In the genomic region with DNA sequence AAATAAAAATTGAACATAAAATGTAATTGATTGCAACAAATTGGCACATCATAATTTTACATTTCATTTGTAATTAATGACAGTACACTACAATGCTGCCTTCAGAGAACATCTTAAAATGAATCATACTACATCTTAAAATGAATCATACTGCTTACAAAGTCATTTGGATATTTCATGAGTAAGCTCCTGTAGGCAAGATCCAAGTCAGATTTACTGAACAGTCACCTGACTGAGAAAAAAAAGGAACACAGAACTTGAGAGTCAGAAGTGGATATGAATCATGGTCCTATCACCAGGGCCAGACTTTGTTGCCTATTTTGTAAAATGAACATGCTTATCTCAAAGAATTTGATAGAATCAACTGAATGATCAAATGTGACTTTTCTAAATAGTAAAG, we compare ENCODE assay signal across 1 cellular context.
TF ChIP-seq lines count a peak whose summit lies in the region.

No MANE protein-coding gene starts in this region.

TF ChIP-seq in GM23338, 12 proteins besides CTCF, POLR2A, EP300 and RAD21 (continued from another document):
- TF ChIP-seq, protein P1, sequence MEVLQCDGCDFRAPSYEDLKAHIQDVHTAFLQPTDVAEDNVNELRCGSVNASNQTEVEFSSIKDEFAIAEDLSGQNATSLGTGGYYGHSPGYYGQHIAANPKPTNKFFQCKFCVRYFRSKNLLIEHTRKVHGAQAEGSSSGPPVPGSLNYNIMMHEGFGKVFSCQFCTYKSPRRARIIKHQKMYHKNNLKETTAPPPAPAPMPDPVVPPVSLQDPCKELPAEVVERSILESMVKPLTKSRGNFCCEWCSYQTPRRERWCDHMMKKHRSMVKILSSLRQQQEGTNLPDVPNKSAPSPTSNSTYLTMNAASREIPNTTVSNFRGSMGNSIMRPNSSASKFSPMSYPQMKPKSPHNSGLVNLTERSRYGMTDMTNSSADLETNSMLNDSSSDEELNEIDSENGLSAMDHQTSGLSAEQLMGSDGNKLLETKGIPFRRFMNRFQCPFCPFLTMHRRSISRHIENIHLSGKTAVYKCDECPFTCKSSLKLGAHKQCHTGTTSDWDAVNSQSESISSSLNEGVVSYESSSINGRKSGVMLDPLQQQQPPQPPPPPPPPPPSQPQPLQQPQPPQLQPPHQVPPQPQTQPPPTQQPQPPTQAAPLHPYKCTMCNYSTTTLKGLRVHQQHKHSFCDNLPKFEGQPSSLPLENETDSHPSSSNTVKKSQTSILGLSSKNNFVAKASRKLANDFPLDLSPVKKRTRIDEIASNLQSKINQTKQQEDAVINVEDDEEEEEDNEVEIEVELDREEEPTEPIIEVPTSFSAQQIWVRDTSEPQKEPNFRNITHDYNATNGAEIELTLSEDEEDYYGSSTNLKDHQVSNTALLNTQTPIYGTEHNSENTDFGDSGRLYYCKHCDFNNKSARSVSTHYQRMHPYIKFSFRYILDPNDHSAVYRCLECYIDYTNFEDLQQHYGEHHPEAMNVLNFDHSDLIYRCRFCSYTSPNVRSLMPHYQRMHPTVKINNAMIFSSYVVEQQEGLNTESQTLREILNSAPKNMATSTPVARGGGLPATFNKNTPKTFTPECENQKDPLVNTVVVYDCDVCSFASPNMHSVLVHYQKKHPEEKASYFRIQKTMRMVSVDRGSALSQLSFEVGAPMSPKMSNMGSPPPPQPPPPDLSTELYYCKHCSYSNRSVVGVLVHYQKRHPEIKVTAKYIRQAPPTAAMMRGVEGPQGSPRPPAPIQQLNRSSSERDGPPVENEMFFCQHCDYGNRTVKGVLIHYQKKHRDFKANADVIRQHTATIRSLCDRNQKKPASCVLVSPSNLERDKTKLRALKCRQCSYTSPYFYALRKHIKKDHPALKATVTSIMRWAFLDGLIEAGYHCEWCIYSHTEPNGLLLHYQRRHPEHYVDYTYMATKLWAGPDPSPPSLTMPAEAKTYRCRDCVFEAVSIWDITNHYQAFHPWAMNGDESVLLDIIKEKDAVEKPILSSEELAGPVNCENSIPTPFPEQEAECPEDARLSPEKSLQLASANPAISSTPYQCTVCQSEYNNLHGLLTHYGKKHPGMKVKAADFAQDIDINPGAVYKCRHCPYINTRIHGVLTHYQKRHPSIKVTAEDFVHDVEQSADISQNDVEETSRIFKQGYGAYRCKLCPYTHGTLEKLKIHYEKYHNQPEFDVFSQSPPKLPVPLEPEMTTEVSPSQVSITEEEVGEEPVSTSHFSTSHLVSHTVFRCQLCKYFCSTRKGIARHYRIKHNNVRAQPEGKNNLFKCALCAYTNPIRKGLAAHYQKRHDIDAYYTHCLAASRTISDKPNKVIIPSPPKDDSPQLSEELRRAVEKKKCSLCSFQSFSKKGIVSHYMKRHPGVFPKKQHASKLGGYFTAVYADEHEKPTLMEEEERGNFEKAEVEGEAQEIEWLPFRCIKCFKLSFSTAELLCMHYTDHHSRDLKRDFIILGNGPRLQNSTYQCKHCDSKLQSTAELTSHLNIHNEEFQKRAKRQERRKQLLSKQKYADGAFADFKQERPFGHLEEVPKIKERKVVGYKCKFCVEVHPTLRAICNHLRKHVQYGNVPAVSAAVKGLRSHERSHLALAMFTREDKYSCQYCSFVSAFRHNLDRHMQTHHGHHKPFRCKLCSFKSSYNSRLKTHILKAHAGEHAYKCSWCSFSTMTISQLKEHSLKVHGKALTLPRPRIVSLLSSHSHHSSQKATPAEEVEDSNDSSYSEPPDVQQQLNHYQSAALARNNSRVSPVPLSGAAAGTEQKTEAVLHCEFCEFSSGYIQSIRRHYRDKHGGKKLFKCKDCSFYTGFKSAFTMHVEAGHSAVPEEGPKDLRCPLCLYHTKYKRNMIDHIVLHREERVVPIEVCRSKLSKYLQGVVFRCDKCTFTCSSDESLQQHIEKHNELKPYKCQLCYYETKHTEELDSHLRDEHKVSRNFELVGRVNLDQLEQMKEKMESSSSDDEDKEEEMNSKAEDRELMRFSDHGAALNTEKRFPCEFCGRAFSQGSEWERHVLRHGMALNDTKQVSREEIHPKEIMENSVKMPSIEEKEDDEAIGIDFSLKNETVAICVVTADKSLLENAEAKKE (CRISPR knock-in tag; IDR thresholded peaks at IDR 0.05), result no peak
- no peak for TF ChIP-seq ZNF114 (CRISPR knock-in tag; IDR thresholded peaks at IDR 0.05)
- TF ChIP-seq ZNF331 (CRISPR knock-in tag; IDR thresholded peaks at IDR 0.05; ENCODE audit: low read depth), result no peak
